ENCODE assay signal across 20 cellular contexts in the genomic region with DNA sequence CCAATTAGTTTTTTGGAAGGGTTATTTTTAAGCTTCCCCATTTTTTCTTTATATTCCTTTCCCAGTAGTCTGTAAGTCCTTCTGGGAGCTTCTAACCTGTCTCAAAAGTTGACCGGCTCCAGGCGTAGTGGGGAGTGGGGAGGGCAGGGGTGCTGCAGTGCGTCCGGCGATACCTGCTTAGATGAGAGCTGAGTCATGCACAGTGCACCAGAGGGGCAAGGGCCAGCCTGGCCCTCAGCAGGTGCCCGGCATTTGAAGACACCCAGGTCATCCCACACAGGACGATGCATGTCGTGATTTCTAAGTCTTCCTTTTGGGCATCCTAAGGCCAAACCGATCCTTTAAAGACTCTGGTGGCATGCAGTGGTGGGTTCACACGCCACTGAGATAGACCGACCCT.
DNase-seq lines count a peak whose midpoint lies in the region; ATAC-seq, FAIRE-seq and TF ChIP-seq lines count a peak whose summit lies in the region.
"Had no signal": no experiment of that assay in that cellular context is flagged by ENCODE, and none has a peak within 500 bp of the region (broad histone marks: within the 10 kb centered on the region; RNA-seq: fewer than 3 reads in every experiment).

No MANE protein-coding gene starts in this region.

- no peaks in the 10 kb centered on the region for H3K36me3 Mint-ChIP-seq in activated CD8-positive, alpha-beta memory T cell treated with anti-CD3 and anti-CD28 coated beads, Interleukin-2, amount 10 ng/mL, durations not matched to agents 7 days and 5 days
- peaks cover 3% of the 10 kb centered on the region; the same call in 1 of the 2 replicates for H3K36me3 Mint-ChIP-seq in WTC11

- H3K27ac ChIP-seq in coronary artery (no peak overlapping the region), sigmoid colon (no peak overlapping the region)
- H3K27ac ChIP-seq: 22Rv1, A549, C4-2B, HL-60 had no signal

- WGBS in sigmoid colon, 2 donors = 86 to 95% methylated on average over 11 of the region's 11 CpGs

- H3K9me3 ChIP-seq in sigmoid colon = no peaks in the 10 kb centered on the region
- H3K9me3 ChIP-seq: A549, Caco-2 had no signal

- no peak for FAIRE-seq in GM12892 (lab: Jason Lieb, UNC)
- FAIRE-seq: A549, D721Med, G401.6, GM12891, GM18507 had no signal

- no peaks in the 10 kb centered on the region for H3K4me1 Mint-ChIP-seq in activated CD8-positive, alpha-beta memory T cell treated with anti-CD3 and anti-CD28 coated beads, Interleukin-2, amount 10 ng/mL, durations not matched to agents 7 days and 5 days
- H3K4me1 Mint-ChIP-seq in WTC11 = peaks cover 9% of the 10 kb centered on the region; the same call in 1 of the 2 replicates

- peaks cover 0 to 5% (median 0%) of the 10 kb centered on the region in 3 donors for H3K27me3 ChIP-seq in sigmoid colon

- intact Hi-C loops in sigmoid colon (cut with DNase I) = no loop called here

- no peak for ATAC-seq in activated CD8-positive, alpha-beta memory T cell treated with anti-CD3 and anti-CD28 coated beads, Interleukin-2, amount 10 ng/mL, durations not matched to agents 7 days and 5 days
- no peak for ATAC-seq in WTC11
- ATAC-seq: A549 had no signal

- no peaks in the 10 kb centered on the region for H3K27me3 Mint-ChIP-seq in activated CD8-positive, alpha-beta memory T cell treated with anti-CD3 and anti-CD28 coated beads, Interleukin-2, amount 10 ng/mL, durations not matched to agents 7 days and 5 days
- H3K27me3 Mint-ChIP-seq in WTC11 (ENCODE audit: low read depth) = no peaks in the 10 kb centered on the region
- H3K27me3 Mint-ChIP-seq: CD4-positive, alpha-beta T cell had no signal

- CTCF ChIA-PET in activated CD8-positive, alpha-beta memory T cell treated with anti-CD3 and anti-CD28 coated beads, Interleukin-2, amount 10 ng/mL, durations not matched to agents 7 days and 5 days (lab: Charles Lee) = no interaction called here
- CTCF ChIA-PET in WTC11 (lab: Charles Lee) = no interaction called here

- peak; percentile 17 for DNase-seq in activated CD8-positive, alpha-beta memory T cell treated with anti-CD3 and anti-CD28 coated beads for 24 hours
- no peak for DNase-seq in activated CD8-positive, alpha-beta memory T cell treated with anti-CD3 and anti-CD28 coated beads, Interleukin-2, amount 10 ng/mL, durations not matched to agents 7 days and 5 days
- DNase-seq in coronary artery (ENCODE audit: low spot score) (peak; percentile 36), mesenteric fat pad (ENCODE audit: low spot score) (peak; percentile 77), sigmoid colon (peak; percentile 48), WTC11 (ENCODE audit: low spot score) (no peak), GM12892 (ENCODE audit: insufficient read length) (no peak)
- DNase-seq in stimulated activated CD4-positive, alpha-beta T cell treated with anti-CD3 and anti-CD28 coated beads, Interleukin-12 subunit alpha, Interleukin-12 subunit beta, amount 100 ng/mL, for 4 hours = no peak
- DNase-seq: AML-193; Caco-2; CD4-positive, alpha-beta T cell; HCEC 1CT had no signal

- no peak for TF ChIP-seq EP300 in sigmoid colon (IDR thresholded peaks at IDR 0.05)

- POLR2A ChIA-PET in WTC11 (lab: Charles Lee) = no interaction called here

- no peaks in the 10 kb centered on the region for H3K36me3 ChIP-seq in sigmoid colon

- TF ChIP-seq POLR2A in sigmoid colon (IDR thresholded peaks at IDR 0.05) = no peak
- no peak for TF ChIP-seq POLR2A in GM12892 (IDR thresholded peaks at IDR 0.05; ENCODE audit: low read depth, low read length)

- no peak overlapping the region for H3K4me3 Mint-ChIP-seq in activated CD8-positive, alpha-beta memory T cell treated with anti-CD3 and anti-CD28 coated beads, Interleukin-2, amount 10 ng/mL, durations not matched to agents 7 days and 5 days
- no peak overlapping the region for H3K4me3 Mint-ChIP-seq in WTC11
- H3K4me3 Mint-ChIP-seq: CD4-positive, alpha-beta T cell had no signal

- no peak for TF ChIP-seq CTCF in coronary artery (IDR thresholded peaks at IDR 0.05)
- no peak for TF ChIP-seq CTCF in sigmoid colon (IDR thresholded peaks at IDR 0.05)
- no peak for TF ChIP-seq CTCF in WTC11 (IDR thresholded peaks at IDR 0.05)

- no peaks in the 10 kb centered on the region for H3K4me1 ChIP-seq in sigmoid colon
- H3K4me1 ChIP-seq: A549, Caco-2 had no signal

- no peak overlapping the region for H3K27ac Mint-ChIP-seq in activated CD8-positive, alpha-beta memory T cell treated with anti-CD3 and anti-CD28 coated beads, Interleukin-2, amount 10 ng/mL, durations not matched to agents 7 days and 5 days
- no peak overlapping the region for H3K27ac Mint-ChIP-seq in WTC11
- H3K27ac Mint-ChIP-seq: CD4-positive, alpha-beta T cell had no signal

- H3K4me3 ChIP-seq in coronary artery (no peak overlapping the region), sigmoid colon (no peak overlapping the region)
- H3K4me3 ChIP-seq: A549 had no signal

- no peaks in the 10 kb centered on the region for H3K9me3 Mint-ChIP-seq in activated CD8-positive, alpha-beta memory T cell treated with anti-CD3 and anti-CD28 coated beads, Interleukin-2, amount 10 ng/mL, durations not matched to agents 7 days and 5 days (ENCODE audit: low read depth)
- no peaks in the 10 kb centered on the region for H3K9me3 Mint-ChIP-seq in WTC11
- H3K9me3 Mint-ChIP-seq: CD4-positive, alpha-beta T cell had no signal

TF ChIP-seq in WTC11, 78 proteins besides CTCF, POLR2A, EP300 and RAD21 (continues in another document):
- TF ChIP-seq SOX15 (CRISPR knock-in tag; IDR thresholded peaks at IDR 0.05) (no peak), TEAD1 (CRISPR knock-in tag; IDR thresholded peaks at IDR 0.05) (no peak), JUN (CRISPR knock-in tag; IDR thresholded peaks at IDR 0.05) (no peak), MYBL2 (CRISPR knock-in tag; IDR thresholded peaks at IDR 0.05) (no peak), FOXP1 (CRISPR knock-in tag; IDR thresholded peaks at IDR 0.05; ENCODE audit: borderline replicate concordance) (no peak)
- TF ChIP-seq, protein P1, sequence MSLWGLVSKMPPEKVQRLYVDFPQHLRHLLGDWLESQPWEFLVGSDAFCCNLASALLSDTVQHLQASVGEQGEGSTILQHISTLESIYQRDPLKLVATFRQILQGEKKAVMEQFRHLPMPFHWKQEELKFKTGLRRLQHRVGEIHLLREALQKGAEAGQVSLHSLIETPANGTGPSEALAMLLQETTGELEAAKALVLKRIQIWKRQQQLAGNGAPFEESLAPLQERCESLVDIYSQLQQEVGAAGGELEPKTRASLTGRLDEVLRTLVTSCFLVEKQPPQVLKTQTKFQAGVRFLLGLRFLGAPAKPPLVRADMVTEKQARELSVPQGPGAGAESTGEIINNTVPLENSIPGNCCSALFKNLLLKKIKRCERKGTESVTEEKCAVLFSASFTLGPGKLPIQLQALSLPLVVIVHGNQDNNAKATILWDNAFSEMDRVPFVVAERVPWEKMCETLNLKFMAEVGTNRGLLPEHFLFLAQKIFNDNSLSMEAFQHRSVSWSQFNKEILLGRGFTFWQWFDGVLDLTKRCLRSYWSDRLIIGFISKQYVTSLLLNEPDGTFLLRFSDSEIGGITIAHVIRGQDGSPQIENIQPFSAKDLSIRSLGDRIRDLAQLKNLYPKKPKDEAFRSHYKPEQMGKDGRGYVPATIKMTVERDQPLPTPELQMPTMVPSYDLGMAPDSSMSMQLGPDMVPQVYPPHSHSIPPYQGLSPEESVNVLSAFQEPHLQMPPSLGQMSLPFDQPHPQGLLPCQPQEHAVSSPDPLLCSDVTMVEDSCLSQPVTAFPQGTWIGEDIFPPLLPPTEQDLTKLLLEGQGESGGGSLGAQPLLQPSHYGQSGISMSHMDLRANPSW (CRISPR knock-in tag; conservative IDR thresholded peaks at IDR 0.05; ENCODE audit: low read depth) = no peak
- TF ChIP-seq, protein P2, sequence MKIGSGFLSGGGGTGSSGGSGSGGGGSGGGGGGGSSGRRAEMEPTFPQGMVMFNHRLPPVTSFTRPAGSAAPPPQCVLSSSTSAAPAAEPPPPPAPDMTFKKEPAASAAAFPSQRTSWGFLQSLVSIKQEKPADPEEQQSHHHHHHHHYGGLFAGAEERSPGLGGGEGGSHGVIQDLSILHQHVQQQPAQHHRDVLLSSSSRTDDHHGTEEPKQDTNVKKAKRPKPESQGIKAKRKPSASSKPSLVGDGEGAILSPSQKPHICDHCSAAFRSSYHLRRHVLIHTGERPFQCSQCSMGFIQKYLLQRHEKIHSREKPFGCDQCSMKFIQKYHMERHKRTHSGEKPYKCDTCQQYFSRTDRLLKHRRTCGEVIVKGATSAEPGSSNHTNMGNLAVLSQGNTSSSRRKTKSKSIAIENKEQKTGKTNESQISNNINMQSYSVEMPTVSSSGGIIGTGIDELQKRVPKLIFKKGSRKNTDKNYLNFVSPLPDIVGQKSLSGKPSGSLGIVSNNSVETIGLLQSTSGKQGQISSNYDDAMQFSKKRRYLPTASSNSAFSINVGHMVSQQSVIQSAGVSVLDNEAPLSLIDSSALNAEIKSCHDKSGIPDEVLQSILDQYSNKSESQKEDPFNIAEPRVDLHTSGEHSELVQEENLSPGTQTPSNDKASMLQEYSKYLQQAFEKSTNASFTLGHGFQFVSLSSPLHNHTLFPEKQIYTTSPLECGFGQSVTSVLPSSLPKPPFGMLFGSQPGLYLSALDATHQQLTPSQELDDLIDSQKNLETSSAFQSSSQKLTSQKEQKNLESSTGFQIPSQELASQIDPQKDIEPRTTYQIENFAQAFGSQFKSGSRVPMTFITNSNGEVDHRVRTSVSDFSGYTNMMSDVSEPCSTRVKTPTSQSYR (CRISPR knock-in tag; IDR thresholded peaks at IDR 0.05) = no peak
- TF ChIP-seq, protein P3, sequence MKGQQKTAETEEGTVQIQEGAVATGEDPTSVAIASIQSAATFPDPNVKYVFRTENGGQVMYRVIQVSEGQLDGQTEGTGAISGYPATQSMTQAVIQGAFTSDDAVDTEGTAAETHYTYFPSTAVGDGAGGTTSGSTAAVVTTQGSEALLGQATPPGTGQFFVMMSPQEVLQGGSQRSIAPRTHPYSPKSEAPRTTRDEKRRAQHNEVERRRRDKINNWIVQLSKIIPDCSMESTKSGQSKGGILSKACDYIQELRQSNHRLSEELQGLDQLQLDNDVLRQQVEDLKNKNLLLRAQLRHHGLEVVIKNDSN (CRISPR knock-in tag; IDR thresholded peaks at IDR 0.05) = no peak
- TF ChIP-seq, protein P4, sequence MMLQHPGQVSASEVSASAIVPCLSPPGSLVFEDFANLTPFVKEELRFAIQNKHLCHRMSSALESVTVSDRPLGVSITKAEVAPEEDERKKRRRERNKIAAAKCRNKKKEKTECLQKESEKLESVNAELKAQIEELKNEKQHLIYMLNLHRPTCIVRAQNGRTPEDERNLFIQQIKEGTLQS (CRISPR knock-in tag; conservative IDR thresholded peaks at IDR 0.05) = no peak

Comparison
In these comparisons a context has a peak if more than half of its experiments do, and no peak if none do; other contexts are left out.
1. DNase-seq: peak in activated CD8-positive, alpha-beta memory T cell treated with anti-CD3 and anti-CD28 coated beads for 24 hours (single experiment), coronary artery (single experiment), mesenteric fat pad (single experiment) and sigmoid colon (single experiment); none in activated CD8-positive, alpha-beta memory T cell treated with anti-CD3 and anti-CD28 coated beads, Interleukin-2, amount 10 ng/mL, durations not matched to agents 7 days and 5 days (single experiment), stimulated activated CD4-positive, alpha-beta T cell treated with anti-CD3 and anti-CD28 coated beads, Interleukin-12 subunit alpha, Interleukin-12 subunit beta, amount 100 ng/mL, for 4 hours (single experiment), WTC11 (single experiment) and GM12892 (single experiment).